In the genomic region with DNA sequence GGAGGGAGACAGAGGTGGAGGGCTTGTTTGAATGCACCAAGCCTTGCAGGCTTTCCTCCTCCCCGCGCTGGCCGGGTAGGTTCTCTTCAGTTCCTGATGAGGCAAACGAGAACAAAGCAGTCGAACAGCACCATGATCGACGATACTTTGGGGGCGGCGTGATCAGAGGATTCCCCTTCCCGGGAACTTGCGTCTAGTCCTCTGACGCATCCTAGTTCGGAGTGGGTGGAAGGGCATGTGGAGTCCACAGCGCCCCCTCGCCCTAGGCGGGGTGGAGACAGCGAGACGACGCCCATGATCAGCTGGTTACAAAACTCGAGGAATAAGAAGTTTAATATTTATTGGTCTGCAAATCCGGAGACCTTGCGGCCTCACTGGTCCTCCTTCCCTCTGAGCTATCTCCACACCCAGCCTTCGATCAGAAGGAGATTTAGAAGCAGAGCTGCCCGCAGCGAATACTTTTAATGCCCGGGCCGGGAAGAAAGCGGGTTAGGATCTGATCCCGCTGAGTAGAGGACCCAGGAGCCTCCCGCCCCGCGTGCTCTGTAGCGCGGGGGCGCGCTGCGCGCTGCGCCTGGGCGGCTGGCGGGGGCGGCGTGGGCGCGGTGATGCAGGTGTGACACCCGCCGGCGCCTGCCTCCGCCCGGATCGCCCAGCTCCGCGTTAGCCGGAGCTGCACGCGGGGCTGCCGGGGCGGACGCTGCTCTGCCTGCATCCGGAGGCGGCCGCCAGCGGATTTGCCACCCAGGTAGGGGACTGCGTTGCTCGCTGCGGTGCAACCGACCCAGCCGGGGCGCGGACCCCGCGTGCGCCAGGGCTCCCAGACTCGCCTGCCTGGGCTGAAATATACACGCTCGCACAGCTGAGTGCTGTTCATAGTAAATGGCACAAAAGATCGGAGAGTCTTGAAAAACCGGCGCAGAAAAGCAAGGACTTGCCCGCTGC, we compare ENCODE assay signal across 8 cellular contexts. TPM values are rescaled to one million over a fixed set of nuclear protein-coding genes. Genes with fewer than 3 reads are reported as not detected.
DNase-seq lines count a peak whose midpoint lies in the region; ATAC-seq and TF ChIP-seq lines count a peak whose summit lies in the region.

A gene with protein sequence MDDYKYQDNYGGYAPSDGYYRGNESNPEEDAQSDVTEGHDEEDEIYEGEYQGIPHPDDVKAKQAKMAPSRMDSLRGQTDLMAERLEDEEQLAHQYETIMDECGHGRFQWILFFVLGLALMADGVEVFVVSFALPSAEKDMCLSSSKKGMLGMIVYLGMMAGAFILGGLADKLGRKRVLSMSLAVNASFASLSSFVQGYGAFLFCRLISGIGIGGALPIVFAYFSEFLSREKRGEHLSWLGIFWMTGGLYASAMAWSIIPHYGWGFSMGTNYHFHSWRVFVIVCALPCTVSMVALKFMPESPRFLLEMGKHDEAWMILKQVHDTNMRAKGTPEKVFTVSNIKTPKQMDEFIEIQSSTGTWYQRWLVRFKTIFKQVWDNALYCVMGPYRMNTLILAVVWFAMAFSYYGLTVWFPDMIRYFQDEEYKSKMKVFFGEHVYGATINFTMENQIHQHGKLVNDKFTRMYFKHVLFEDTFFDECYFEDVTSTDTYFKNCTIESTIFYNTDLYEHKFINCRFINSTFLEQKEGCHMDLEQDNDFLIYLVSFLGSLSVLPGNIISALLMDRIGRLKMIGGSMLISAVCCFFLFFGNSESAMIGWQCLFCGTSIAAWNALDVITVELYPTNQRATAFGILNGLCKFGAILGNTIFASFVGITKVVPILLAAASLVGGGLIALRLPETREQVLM (plus strand): TSS at position 642 of the 945 bp plus-strand sequence. CDS start 126,007 bp downstream, outside the sequence.

- H3K4me3 ChIP-seq in esophagus squamous epithelium = peak within 1 kb of the TSS; percentile 33 to 65 (median 44)
- H3K4me3 ChIP-seq in stomach smooth muscle (ENCODE audit: low read length in 2 of 2) = peak within 1 kb of the TSS; percentile 50 to 71

- no peaks in the 10 kb centered on the region for H3K36me3 Mint-ChIP-seq in naive thymus-derived CD8-positive, alpha-beta T cell

- 1 to 2% methylated on average over 18 to 19 of the region's 80 CpGs for WGBS in esophagus squamous epithelium, 2 donors

- peaks cover 38 to 84% (median 71%) of the 10 kb centered on the region in 5 donors for H3K27me3 Mint-ChIP-seq in naive thymus-derived CD8-positive, alpha-beta T cell

- peak within 1 kb of the TSS in 2 of 10 donors; percentile 35 to 72 for H3K27ac Mint-ChIP-seq in naive thymus-derived CD8-positive, alpha-beta T cell

- TF ChIP-seq CTCF in esophagus squamous epithelium (IDR thresholded peaks at IDR 0.05) = no peak

- peak within 1 kb of the TSS; percentile 71 to 94 (median 84) for H3K4me3 Mint-ChIP-seq in naive thymus-derived CD8-positive, alpha-beta T cell

- DNase-seq in COLO668 (lab: John Stamatoyannopoulos, UW; ENCODE audit: unreplicated experiment) (peak; percentile 83), NCI-H2227 (lab: John Stamatoyannopoulos, UW; ENCODE audit: unreplicated experiment) (peak; percentile 55), activated T-cell treated with anti-CD3 and anti-CD28 coated beads for 48 hours (ENCODE audit: low read depth) (peak; percentile 45), esophagus squamous epithelium (lab: John Stamatoyannopoulos, UW) (no peak), HuH-7 (ENCODE audit: low spot score) (no peak)
- DNase-seq in naive thymus-derived CD8-positive, alpha-beta T cell = peak in 9 of 10 donors; percentile 4 to 47 (median 27)

- no peak within 1 kb of the TSS for H3K9ac ChIP-seq in stomach smooth muscle (ENCODE audit: low read length in 2 of 2)

- H3K36me3 ChIP-seq in esophagus squamous epithelium (no peaks in the 10 kb centered on the region), stomach smooth muscle (ENCODE audit: control insufficient read depth in 2 of 2, insufficient read depth in 2 of 2, low read length in 2 of 2) (no peaks in the 10 kb centered on the region)

- H3K27ac ChIP-seq in esophagus squamous epithelium = peak within 1 kb of the TSS in 2 of 4 donors; percentile 1 to 17
- H3K27ac ChIP-seq in stomach smooth muscle (ENCODE audit: low read length) = no peak within 1 kb of the TSS

- H3K4me1 ChIP-seq in esophagus squamous epithelium = peaks cover 7 to 25% (median 11%) of the 10 kb centered on the region in 3 donors
- H3K4me1 ChIP-seq in stomach smooth muscle (ENCODE audit: control insufficient read depth, insufficient read depth, low read length) = peaks cover 10% of the 10 kb centered on the region

- H3K27me3 ChIP-seq in esophagus squamous epithelium (peaks cover 0 to 98% (median 4%) of the 10 kb centered on the region in 4 donors), stomach smooth muscle (ENCODE audit: control insufficient read depth in 1 of 2, insufficient read depth in 2 of 2, low read length in 2 of 2) (peaks cover 37 to 38% of the 10 kb centered on the region in 2 donors)

- intact Hi-C loops in esophagus squamous epithelium (cut with DNase I) = no loop called here

- TF ChIP-seq POLR2A in esophagus squamous epithelium (IDR thresholded peaks at IDR 0.05) = no peak

- ATAC-seq in GM21619 (IDR thresholded peaks at IDR 0.05; ENCODE audit: unreplicated experiment) = peak; percentile 65
- ATAC-seq in naive thymus-derived CD8-positive, alpha-beta T cell = peak; percentile 83 to 94

- POLR2A ChIA-PET in naive thymus-derived CD8-positive, alpha-beta T cell (lab: Charles Lee) = interaction anchor here (0.6 kb wide), 1 partner anchor 71 kb away, joined by 7 read pairs; no protein-coding TSS in a partner anchor

- H3K9me3 Mint-ChIP-seq in naive thymus-derived CD8-positive, alpha-beta T cell = peaks cover 0 to 3% (median 0%) of the 10 kb centered on the region in 9 donors

- H3K4me1 Mint-ChIP-seq in naive thymus-derived CD8-positive, alpha-beta T cell = peaks cover 12 to 26% (median 19%) of the 10 kb centered on the region in 4 donors

- H3K9me3 ChIP-seq in esophagus squamous epithelium (no peaks in the 10 kb centered on the region), stomach smooth muscle (ENCODE audit: control insufficient read depth in 2 of 2, low read length in 2 of 2) (no peaks in the 10 kb centered on the region)

RNA-seq across cellular contexts. Expression of the gene that starts here (rescaled TPM):
- under 1 TPM in 3 of 4 donors, not detected in 1; 0.04 to 0.95 (median 0.59) TPM for total RNA-seq in esophagus squamous epithelium
- total RNA-seq in naive thymus-derived CD8-positive, alpha-beta T cell = under 1 TPM; 0.05 to 0.08 TPM
- under 1 TPM in 1 of 3 donors, not detected in 2; 0.02 TPM for polyA plus RNA-seq in naive thymus-derived CD8-positive, alpha-beta T cell

Comparison
In these comparisons a context has a peak if more than half of its experiments do, and no peak if none do; other contexts are left out.
1. Peak in DNase-seq and ATAC-seq in naive thymus-derived CD8-positive, alpha-beta T cell; RNA of the gene not detected or under 1 TPM.
2. DNase-seq: peak in COLO668 (single experiment), NCI-H2227 (single experiment) and activated T-cell treated with anti-CD3 and anti-CD28 coated beads for 48 hours (single experiment); none in esophagus squamous epithelium (single experiment) and HuH-7 (single experiment).